In the genomic region with DNA sequence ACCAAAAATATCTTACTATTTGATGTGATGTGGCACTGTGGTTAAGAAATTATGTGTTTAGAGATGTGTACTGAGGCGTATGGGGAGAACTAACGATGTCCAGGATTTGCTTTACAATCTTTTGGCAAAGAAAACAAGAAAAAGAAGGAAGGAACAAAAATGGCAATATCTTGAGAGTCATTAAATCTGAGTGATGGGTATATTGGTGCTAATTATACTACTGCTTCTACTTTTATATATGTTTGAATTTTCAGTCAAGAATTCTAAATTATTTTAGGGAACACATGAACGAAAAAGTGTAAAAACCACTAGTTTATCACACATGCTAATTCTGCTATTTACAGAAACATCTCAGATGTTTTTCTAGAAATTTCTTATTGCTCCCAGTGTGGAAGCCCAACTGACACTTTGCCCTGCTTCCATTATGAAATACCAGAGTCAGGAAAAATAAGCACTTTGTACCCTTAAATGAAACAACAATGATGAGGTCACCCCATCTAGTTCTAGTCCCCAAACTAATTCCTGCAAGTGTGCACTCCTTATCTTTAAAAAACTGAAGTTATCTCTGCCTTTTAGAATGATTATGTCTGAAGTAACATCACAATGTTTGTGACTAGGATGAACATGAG, we compare ENCODE assay signal across 1 cellular context.
A peak's percentile ranks its signal among the peaks of the same experiment; 100 is the strongest.
TF ChIP-seq lines count a peak whose summit lies in the region.

No MANE protein-coding gene starts in this region.

TF ChIP-seq in HepG2, 621 proteins besides CTCF, POLR2A, EP300 and RAD21 (continues in another document):
- TF ChIP-seq, protein P1, sequence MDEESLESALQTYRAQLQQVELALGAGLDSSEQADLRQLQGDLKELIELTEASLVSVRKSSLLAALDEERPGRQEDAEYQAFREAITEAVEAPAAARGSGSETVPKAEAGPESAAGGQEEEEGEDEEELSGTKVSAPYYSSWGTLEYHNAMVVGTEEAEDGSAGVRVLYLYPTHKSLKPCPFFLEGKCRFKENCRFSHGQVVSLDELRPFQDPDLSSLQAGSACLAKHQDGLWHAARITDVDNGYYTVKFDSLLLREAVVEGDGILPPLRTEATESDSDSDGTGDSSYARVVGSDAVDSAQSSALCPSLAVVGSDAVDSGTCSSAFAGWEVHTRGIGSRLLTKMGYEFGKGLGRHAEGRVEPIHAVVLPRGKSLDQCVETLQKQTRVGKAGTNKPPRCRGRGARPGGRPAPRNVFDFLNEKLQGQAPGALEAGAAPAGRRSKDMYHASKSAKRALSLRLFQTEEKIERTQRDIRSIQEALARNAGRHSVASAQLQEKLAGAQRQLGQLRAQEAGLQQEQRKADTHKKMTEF (CRISPR knock-in tag; IDR thresholded peaks at IDR 0.05): no peak
- TF ChIP-seq ARID4A (CRISPR knock-in tag; IDR thresholded peaks at IDR 0.05; ENCODE audit: borderline replicate concordance): no peak
- TF ChIP-seq, protein P2, sequence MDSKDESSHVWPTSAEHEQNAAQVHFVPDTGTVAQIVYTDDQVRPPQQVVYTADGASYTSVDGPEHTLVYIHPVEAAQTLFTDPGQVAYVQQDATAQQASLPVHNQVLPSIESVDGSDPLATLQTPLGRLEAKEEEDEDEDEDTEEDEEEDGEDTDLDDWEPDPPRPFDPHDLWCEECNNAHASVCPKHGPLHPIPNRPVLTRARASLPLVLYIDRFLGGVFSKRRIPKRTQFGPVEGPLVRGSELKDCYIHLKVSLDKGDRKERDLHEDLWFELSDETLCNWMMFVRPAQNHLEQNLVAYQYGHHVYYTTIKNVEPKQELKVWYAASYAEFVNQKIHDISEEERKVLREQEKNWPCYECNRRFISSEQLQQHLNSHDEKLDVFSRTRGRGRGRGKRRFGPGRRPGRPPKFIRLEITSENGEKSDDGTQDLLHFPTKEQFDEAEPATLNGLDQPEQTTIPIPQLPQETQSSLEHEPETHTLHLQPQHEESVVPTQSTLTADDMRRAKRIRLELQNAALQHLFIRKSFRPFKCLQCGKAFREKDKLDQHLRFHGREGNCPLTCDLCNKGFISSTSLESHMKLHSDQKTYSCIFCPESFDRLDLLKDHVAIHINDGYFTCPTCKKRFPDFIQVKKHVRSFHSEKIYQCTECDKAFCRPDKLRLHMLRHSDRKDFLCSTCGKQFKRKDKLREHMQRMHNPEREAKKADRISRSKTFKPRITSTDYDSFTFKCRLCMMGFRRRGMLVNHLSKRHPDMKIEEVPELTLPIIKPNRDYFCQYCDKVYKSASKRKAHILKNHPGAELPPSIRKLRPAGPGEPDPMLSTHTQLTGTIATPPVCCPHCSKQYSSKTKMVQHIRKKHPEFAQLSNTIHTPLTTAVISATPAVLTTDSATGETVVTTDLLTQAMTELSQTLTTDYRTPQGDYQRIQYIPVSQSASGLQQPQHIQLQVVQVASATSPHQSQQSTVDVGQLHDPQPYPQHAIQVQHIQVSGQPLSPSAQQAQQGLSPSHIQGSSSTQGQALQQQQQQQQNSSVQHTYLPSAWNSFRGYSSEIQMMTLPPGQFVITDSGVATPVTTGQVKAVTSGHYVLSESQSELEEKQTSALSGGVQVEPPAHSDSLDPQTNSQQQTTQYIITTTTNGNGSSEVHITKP (CRISPR knock-in tag; IDR thresholded peaks at IDR 0.05; ENCODE audit: low read depth): no peak
- TF ChIP-seq TP53 (CRISPR knock-in tag; conservative IDR thresholded peaks at IDR 0.05): no peak
- TF ChIP-seq ESRRA (CRISPR knock-in tag; IDR thresholded peaks at IDR 0.05; ENCODE audit: low read depth): 0 out of 2 replicates have a peak, but pooled peaks have one; percentile 30
- TF ChIP-seq, protein P3, sequence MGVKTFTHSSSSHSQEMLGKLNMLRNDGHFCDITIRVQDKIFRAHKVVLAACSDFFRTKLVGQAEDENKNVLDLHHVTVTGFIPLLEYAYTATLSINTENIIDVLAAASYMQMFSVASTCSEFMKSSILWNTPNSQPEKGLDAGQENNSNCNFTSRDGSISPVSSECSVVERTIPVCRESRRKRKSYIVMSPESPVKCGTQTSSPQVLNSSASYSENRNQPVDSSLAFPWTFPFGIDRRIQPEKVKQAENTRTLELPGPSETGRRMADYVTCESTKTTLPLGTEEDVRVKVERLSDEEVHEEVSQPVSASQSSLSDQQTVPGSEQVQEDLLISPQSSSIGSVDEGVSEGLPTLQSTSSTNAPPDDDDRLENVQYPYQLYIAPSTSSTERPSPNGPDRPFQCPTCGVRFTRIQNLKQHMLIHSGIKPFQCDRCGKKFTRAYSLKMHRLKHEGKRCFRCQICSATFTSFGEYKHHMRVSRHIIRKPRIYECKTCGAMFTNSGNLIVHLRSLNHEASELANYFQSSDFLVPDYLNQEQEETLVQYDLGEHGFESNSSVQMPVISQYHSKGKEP (CRISPR knock-in tag; IDR thresholded peaks at IDR 0.05): no peak
- TF ChIP-seq ARNTL (CRISPR knock-in tag; IDR thresholded peaks at IDR 0.05): no peak
- no peak for TF ChIP-seq ZNF12 (CRISPR knock-in tag; IDR thresholded peaks at IDR 0.05)
- TF ChIP-seq KLF11 (CRISPR knock-in tag; IDR thresholded peaks at IDR 0.05): no peak
- TF ChIP-seq SOX5 (CRISPR knock-in tag; IDR thresholded peaks at IDR 0.05; ENCODE audit: borderline replicate concordance): peak; percentile 17; the same call in 1 of the 2 replicates
- no peak for TF ChIP-seq MEF2D (CRISPR knock-in tag; IDR thresholded peaks at IDR 0.05)
- no peak for TF ChIP-seq ZNF101 (CRISPR knock-in tag; IDR thresholded peaks at IDR 0.05; ENCODE audit: borderline replicate concordance, low read depth)
- TF ChIP-seq ZNF629 (CRISPR knock-in tag; conservative IDR thresholded peaks at IDR 0.05): peak; percentile 74
- no peak for TF ChIP-seq ZNF780A (CRISPR knock-in tag; IDR thresholded peaks at IDR 0.05)
- peak; percentile 60; the same call in 1 of the 2 replicates for TF ChIP-seq SMAD3 (CRISPR knock-in tag; IDR thresholded peaks at IDR 0.05)
- no peak for TF ChIP-seq ZNF124 (CRISPR knock-in tag; IDR thresholded peaks at IDR 0.05)
- TF ChIP-seq ZNF572 (CRISPR knock-in tag; IDR thresholded peaks at IDR 0.05): no peak
- TF ChIP-seq RCOR2 (CRISPR knock-in tag; IDR thresholded peaks at IDR 0.05): no peak
- no peak for TF ChIP-seq NFE2L1 (CRISPR knock-in tag; IDR thresholded peaks at IDR 0.05; ENCODE audit: borderline replicate concordance)
- TF ChIP-seq MIER3 (CRISPR knock-in tag; IDR thresholded peaks at IDR 0.05; ENCODE audit: borderline replicate concordance): no peak
- peak; percentile 46; the same call in 1 of the 2 replicates for TF ChIP-seq RARA (CRISPR knock-in tag; IDR thresholded peaks at IDR 0.05)
- TF ChIP-seq RXRB (CRISPR knock-in tag; IDR thresholded peaks at IDR 0.05; ENCODE audit: borderline replicate concordance): peak; percentile 38; the same call in 1 of the 2 replicates
- TF ChIP-seq GTF2F1 (IDR thresholded peaks at IDR 0.05; ENCODE audit: low read length): no peak
- TF ChIP-seq KDM6A (CRISPR knock-in tag; IDR thresholded peaks at IDR 0.05; ENCODE audit: low read depth): peak; percentile 24; the same call in 1 of the 2 replicates
- TF ChIP-seq BCL6 (CRISPR knock-in tag; IDR thresholded peaks at IDR 0.05): peak; percentile 21; the same call in 1 of the 2 replicates
- peak; percentile 62; the same call in 1 of the 2 replicates for TF ChIP-seq FOXO1 (CRISPR knock-in tag; IDR thresholded peaks at IDR 0.05)
- TF ChIP-seq CCDC6 (CRISPR knock-in tag; IDR thresholded peaks at IDR 0.05): no peak
- TF ChIP-seq ZNF512 (CRISPR knock-in tag; IDR thresholded peaks at IDR 0.05): no peak
- no peak for TF ChIP-seq ZSCAN31 (CRISPR knock-in tag; IDR thresholded peaks at IDR 0.05; ENCODE audit: low read depth)
- no peak for TF ChIP-seq RFX5 (IDR thresholded peaks at IDR 0.05; ENCODE audit: low read depth, low read length)
- peak; percentile 42; the same call in 1 of the 2 replicates for TF ChIP-seq GATAD2A (CRISPR knock-in tag; IDR thresholded peaks at IDR 0.05)
- no peak for TF ChIP-seq SOX13 (IDR thresholded peaks at IDR 0.05)
- TF ChIP-seq SOX13 (CRISPR knock-in tag; conservative IDR thresholded peaks at IDR 0.05 in 1 of 2, IDR thresholded peaks at IDR 0.05 in 1 of 2): peak in 1 of 2 experiments; percentile 33; a peak in 1 of 4 replicates
- no peak for TF ChIP-seq GATAD1 (CRISPR knock-in tag; IDR thresholded peaks at IDR 0.05)
- no peak for TF ChIP-seq ZNF326 (CRISPR knock-in tag; IDR thresholded peaks at IDR 0.05; ENCODE audit: borderline replicate concordance)
- TF ChIP-seq SKI (IDR thresholded peaks at IDR 0.05; ENCODE audit: partially characterized antibody): no peak
- no peak for TF ChIP-seq ZBTB7A (CRISPR knock-in tag; IDR thresholded peaks at IDR 0.05)
- no peak for TF ChIP-seq E2F5 (CRISPR knock-in tag; conservative IDR thresholded peaks at IDR 0.05)
- TF ChIP-seq NFIC (IDR thresholded peaks at IDR 0.05; ENCODE audit: low read length): no peak
- no peak for TF ChIP-seq XRCC5 (optimal IDR thresholded peaks at IDR 0.05; ENCODE audit: low read length)
- TF ChIP-seq SAP130 (CRISPR knock-in tag; IDR thresholded peaks at IDR 0.05; ENCODE audit: low read depth): no peak
- no peak for TF ChIP-seq KLF6 (CRISPR knock-in tag; IDR thresholded peaks at IDR 0.05)
- TF ChIP-seq KLF16 (CRISPR knock-in tag; IDR thresholded peaks at IDR 0.05): 0 out of 4 replicates have a peak, but pooled peaks of 1 of the 2 experiments have one; percentile 26
- TF ChIP-seq NBN (conservative IDR thresholded peaks at IDR 0.05): no peak
- peak; percentile 55 for TF ChIP-seq ASH2L (IDR thresholded peaks at IDR 0.05; ENCODE audit: insufficient read length, low read depth, low read length)
- TF ChIP-seq KLF13 (CRISPR knock-in tag; IDR thresholded peaks at IDR 0.05): no peak
- TF ChIP-seq ZFP91 (CRISPR knock-in tag; IDR thresholded peaks at IDR 0.05; ENCODE audit: borderline replicate concordance): no peak
- TF ChIP-seq ZNF879 (CRISPR knock-in tag; IDR thresholded peaks at IDR 0.05): no peak
- TF ChIP-seq EHMT2 (IDR thresholded peaks at IDR 0.05; ENCODE audit: borderline replicate concordance, low read depth, low read length): peak; percentile 56; the same call in 1 of the 2 replicates
- TF ChIP-seq THAP11 (CRISPR knock-in tag; IDR thresholded peaks at IDR 0.05): no peak
- TF ChIP-seq FOXA3 (CRISPR knock-in tag; IDR thresholded peaks at IDR 0.05): peak; percentile 40
- no peak for TF ChIP-seq NR2C2 (CRISPR knock-in tag; IDR thresholded peaks at IDR 0.05; ENCODE audit: borderline replicate concordance)
- peak; percentile 26; the same call in 1 of the 2 replicates for TF ChIP-seq CEBPB (IDR thresholded peaks at IDR 0.05; ENCODE audit: borderline replicate concordance, low read depth, low read length)
